Comparison of ENCODE assay signal across 8 cellular contexts in the genomic region with DNA sequence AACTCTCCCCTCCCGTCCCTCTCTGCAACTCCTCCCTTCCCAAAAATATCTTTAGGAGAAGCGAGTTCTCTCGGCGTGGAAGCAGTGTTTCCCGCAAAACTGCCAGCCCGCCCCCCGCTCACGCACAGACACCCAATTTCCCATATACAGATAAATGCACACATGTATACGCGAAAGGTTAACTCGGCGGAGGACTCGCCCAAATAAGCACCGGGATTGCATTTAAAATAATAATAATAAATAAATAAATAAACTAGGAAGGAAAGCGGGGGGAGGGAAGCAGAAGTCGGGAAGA.
A peak's percentile ranks its signal among the peaks of the same experiment; 100 is the strongest.
DNase-seq lines count a peak whose midpoint lies in the region; ATAC-seq and TF ChIP-seq lines count a peak whose summit lies in the region.

No MANE protein-coding gene starts in this region.

- peak overlapping the region; percentile 71 for H3K4me3 ChIP-seq in GM12865 (ENCODE audit: low read depth, low read length)
- H3K4me3 ChIP-seq in fibroblast of villous mesenchyme (ENCODE audit: low read depth, low read length) = peak overlapping the region; percentile 67
- peak overlapping the region; percentile 75 for H3K4me3 ChIP-seq in rectal smooth muscle tissue (ENCODE audit: low read length)

- ATAC-seq in GM18517 (IDR thresholded peaks at IDR 0.05; ENCODE audit: unreplicated experiment) (no peak), GM19351 (IDR thresholded peaks at IDR 0.05; ENCODE audit: unreplicated experiment) (no peak)

- H3K27ac ChIP-seq in VCaP (peak overlapping the region; percentile 24; the same call in 1 of the 2 replicates), rectal smooth muscle tissue (ENCODE audit: low read depth, low read length) (peak overlapping the region; percentile 51)

- no peaks in the 10 kb centered on the region for H3K27me3 ChIP-seq in rectal smooth muscle tissue (ENCODE audit: control insufficient read depth, insufficient read depth, low read length)

- H3K9ac ChIP-seq in rectal smooth muscle tissue (ENCODE audit: low read length) = no peak overlapping the region

- DNase-seq in GM12865 (ENCODE audit: low read depth) (peak; percentile 19), fibroblast of villous mesenchyme (ENCODE audit: low read depth) (no peak), SIG-M5 (lab: John Stamatoyannopoulos, UW) (no peak), NCI-H2107 (lab: John Stamatoyannopoulos, UW) (no peak)

- H3K4me1 ChIP-seq in rectal smooth muscle tissue (ENCODE audit: control insufficient read depth, insufficient read depth, low read length) = no peaks in the 10 kb centered on the region

- no peak for TF ChIP-seq CTCF in GM12865 (IDR thresholded peaks at IDR 0.05; ENCODE audit: insufficient read depth, low read depth, low read length, missing control alignments)
- no peak for TF ChIP-seq CTCF in VCaP (conservative IDR thresholded peaks at IDR 0.05)
- no peak for TF ChIP-seq CTCF in fibroblast of villous mesenchyme (IDR thresholded peaks at IDR 0.05; ENCODE audit: insufficient read depth, low read depth, low read length)

- no peaks in the 10 kb centered on the region for H3K36me3 ChIP-seq in rectal smooth muscle tissue (ENCODE audit: control insufficient read depth, insufficient read depth, low read length)
